In the genomic region with DNA sequence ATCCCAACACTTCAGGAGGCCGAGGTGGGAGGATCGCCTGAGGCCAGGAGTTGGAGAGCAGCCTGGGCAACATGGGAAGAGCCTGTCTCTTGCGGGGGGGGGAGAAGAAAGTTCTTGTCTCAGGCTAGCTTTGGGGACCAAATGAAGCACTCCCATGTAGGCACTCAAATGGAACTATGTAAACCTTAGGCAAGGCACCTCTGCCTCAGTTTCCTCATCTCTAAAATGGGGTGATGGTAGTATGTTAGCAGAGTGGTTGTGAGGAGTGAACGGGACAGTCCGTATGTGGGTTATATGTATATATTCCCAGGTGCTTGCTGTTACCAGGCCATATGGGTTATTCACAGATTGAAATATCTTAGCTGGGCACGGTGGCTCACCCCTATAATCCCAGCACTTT, we compare ENCODE assay signal across 14 cellular contexts. TPM values are rescaled to one million over a fixed set of nuclear protein-coding genes. Genes with fewer than 3 reads are reported as not detected.
DNase-seq lines count a peak whose midpoint lies in the region; ATAC-seq and TF ChIP-seq lines count a peak whose summit lies in the region.
"Had no signal": no experiment of that assay in that cellular context is flagged by ENCODE, and none has a peak within 500 bp of the region (broad histone marks: within the 10 kb centered on the region; RNA-seq: fewer than 3 reads in every experiment).

No MANE protein-coding gene starts in this region.

- no peak overlapping the region for H3K4me3 ChIP-seq in Caco-2 (ENCODE audit: low read depth, low read length)
- H3K4me3 ChIP-seq in HEK293 (ENCODE audit: low read depth, low read length), result no peak overlapping the region
- H3K4me3 ChIP-seq: BLaER1 treated with 17β-estradiol and CSF1 and Interleukin-3, amounts not matched to agents 10 nM and 100 nM had no signal

- H3K27me3 ChIP-seq in Caco-2 (replicated peaks; ENCODE audit: control insufficient read depth, insufficient read depth, low read length), result no peaks in the 10 kb centered on the region
- H3K27me3 ChIP-seq: BLaER1 treated with 17β-estradiol and CSF1 and Interleukin-3, amounts not matched to agents 10 nM and 100 nM had no signal

- H3K9me3 ChIP-seq in Caco-2 (no peaks in the 10 kb centered on the region), HEK293 (ENCODE audit: control insufficient read depth, insufficient read depth, low read depth, low read length) (no peaks in the 10 kb centered on the region)
- H3K9me3 ChIP-seq: BLaER1 treated with 17β-estradiol and CSF1 and Interleukin-3, amounts not matched to agents 10 nM and 100 nM had no signal

- no peak for ATAC-seq in WTC11
- ATAC-seq: CD8-positive, alpha-beta T cell; HCT116 had no signal

- H3K27me3 Mint-ChIP-seq in Caco-2 (ENCODE audit: insufficient read depth, unreplicated experiment), result no peaks in the 10 kb centered on the region
- no peaks in the 10 kb centered on the region for H3K27me3 Mint-ChIP-seq in WTC11 (ENCODE audit: low read depth)
- H3K27me3 Mint-ChIP-seq: B cell, IgD-negative memory B cell had no signal

- H3K9me3 Mint-ChIP-seq in Caco-2 (ENCODE audit: unreplicated experiment), result no peaks in the 10 kb centered on the region
- H3K9me3 Mint-ChIP-seq in WTC11, result no peaks in the 10 kb centered on the region
- H3K9me3 Mint-ChIP-seq: CD8-positive, alpha-beta T cell; IgD-negative memory B cell had no signal

- H3K36me3 ChIP-seq in Caco-2 (ENCODE audit: control insufficient read depth, insufficient read depth, low read length) (no peaks in the 10 kb centered on the region; the same call in none of the 2 replicates), HEK293 (ENCODE audit: control insufficient read depth in 2 of 2, insufficient read depth in 1 of 2, low read length in 2 of 2) (peaks cover 42 to 57% of the 10 kb centered on the region in 2 experiments)

- no peak for DNase-seq in Caco-2
- DNase-seq in dermis blood vessel endothelial cell, result no peak
- DNase-seq in Ammon's horn (ENCODE audit: low spot score), result no peak
- no peak for DNase-seq in WTC11 (ENCODE audit: low spot score)
- DNase-seq: CD8-positive, alpha-beta T cell; GOT3; H7; Kasumi-1; KG1 had no signal

- intact Hi-C loops in Caco-2 (cut with micrococcal nuclease; ENCODE audit: unreplicated experiment), result no loop called here

- no peak overlapping the region for H3K4me3 Mint-ChIP-seq in Caco-2 (ENCODE audit: unreplicated experiment)
- H3K4me3 Mint-ChIP-seq in WTC11, result no peak overlapping the region
- H3K4me3 Mint-ChIP-seq: B cell; CD8-positive, alpha-beta T cell had no signal

- no peaks in the 10 kb centered on the region for H3K4me1 ChIP-seq in Caco-2
- no peaks in the 10 kb centered on the region; the same call in 1 of the 2 replicates for H3K4me1 ChIP-seq in HEK293 (ENCODE audit: control insufficient read depth, insufficient read depth, low read length)

- TF ChIP-seq CTCF in Caco-2 (IDR thresholded peaks at IDR 0.05; ENCODE audit: insufficient read depth in 1 of 2, low read depth in 1 of 2, low read length in 1 of 2, severe bottlenecking in 1 of 2, unreplicated experiment in 1 of 2) (no peak), HEK293 (tag by site-specific recombination; IDR thresholded peaks at IDR 0.05) (no peak), WTC11 (IDR thresholded peaks at IDR 0.05) (no peak)

- peak overlapping the region; percentile 16; the same call in 1 of the 2 replicates for H3K27ac ChIP-seq in HEK293 (ENCODE audit: extremely low read depth, low read depth, low read length)
- H3K27ac ChIP-seq: BLaER1 treated with 17β-estradiol and CSF1 and Interleukin-3, amounts not matched to agents 10 nM and 100 nM had no signal

- CTCF ChIA-PET in Caco-2 (lab: Charles Lee) (interaction anchor here (1.1 kb wide), 1 partner anchor 11 kb away, joined by 9 read pairs; no protein-coding TSS in a partner anchor), HEK293 (lab: Yijun Ruan, JAX) (interaction anchor here (0.9 to 4.1 kb wide), 5 partner anchors 9 to 52 kb away, joined by 3 to 21 read pairs (median 9); no protein-coding TSS in a partner anchor), WTC11 (lab: Charles Lee) (interaction anchor here (0.6 to 1.2 kb wide), 2 partner anchors 14 to 18 kb away, joined by 3 to 4 read pairs; no protein-coding TSS in a partner anchor)

- no peak overlapping the region for H3K27ac Mint-ChIP-seq in Caco-2 (ENCODE audit: unreplicated experiment)
- no peak overlapping the region for H3K27ac Mint-ChIP-seq in WTC11
- H3K27ac Mint-ChIP-seq: B cell, IgD-negative memory B cell had no signal

- TSS peak; percentile 25 for BruUV-seq in Caco-2 (replicated peaks; lab: Mats Ljungman, UMichigan)

- H3K36me3 Mint-ChIP-seq in Caco-2 (ENCODE audit: insufficient read depth, unreplicated experiment) (peaks cover 52% of the 10 kb centered on the region), WTC11 (peaks cover 20% of the 10 kb centered on the region)
- H3K36me3 Mint-ChIP-seq: IgD-negative memory B cell had no signal

- POLR2A ChIA-PET in Caco-2 (lab: Charles Lee), result no interaction called here
- POLR2A ChIA-PET in HEK293 (lab: Yijun Ruan, JAX), result interaction anchor here (0.9 to 2.0 kb wide), 3 partner anchors 21 to 57 kb away, joined by 4 to 10 read pairs (median 5); a partner anchor contains a TSS
- POLR2A ChIA-PET in WTC11 (lab: Charles Lee), result interaction anchor here (0.7 kb wide), 1 partner anchor 80 kb away, joined by 5 read pairs; no protein-coding TSS in a partner anchor

- no peaks in the 10 kb centered on the region for H3K4me1 Mint-ChIP-seq in Caco-2 (ENCODE audit: low read depth, unreplicated experiment)
- H3K4me1 Mint-ChIP-seq in WTC11, result peaks cover 21% of the 10 kb centered on the region
- H3K4me1 Mint-ChIP-seq: B cell, IgD-negative memory B cell had no signal

TF ChIP-seq in HEK293, 187 proteins besides CTCF, POLR2A, EP300 and RAD21 (continues in another document):
- peak; percentile 35; the same call in 1 of the 2 replicates for TF ChIP-seq ZNF341 (tag by site-specific recombination; IDR thresholded peaks at IDR 0.05; ENCODE audit: low read depth)
- no peak for TF ChIP-seq ZNF626 (tag by site-specific recombination; IDR thresholded peaks at IDR 0.05)
- TF ChIP-seq GLIS2 (tag by site-specific recombination; IDR thresholded peaks at IDR 0.05), result no peak
- TF ChIP-seq, protein P1, sequence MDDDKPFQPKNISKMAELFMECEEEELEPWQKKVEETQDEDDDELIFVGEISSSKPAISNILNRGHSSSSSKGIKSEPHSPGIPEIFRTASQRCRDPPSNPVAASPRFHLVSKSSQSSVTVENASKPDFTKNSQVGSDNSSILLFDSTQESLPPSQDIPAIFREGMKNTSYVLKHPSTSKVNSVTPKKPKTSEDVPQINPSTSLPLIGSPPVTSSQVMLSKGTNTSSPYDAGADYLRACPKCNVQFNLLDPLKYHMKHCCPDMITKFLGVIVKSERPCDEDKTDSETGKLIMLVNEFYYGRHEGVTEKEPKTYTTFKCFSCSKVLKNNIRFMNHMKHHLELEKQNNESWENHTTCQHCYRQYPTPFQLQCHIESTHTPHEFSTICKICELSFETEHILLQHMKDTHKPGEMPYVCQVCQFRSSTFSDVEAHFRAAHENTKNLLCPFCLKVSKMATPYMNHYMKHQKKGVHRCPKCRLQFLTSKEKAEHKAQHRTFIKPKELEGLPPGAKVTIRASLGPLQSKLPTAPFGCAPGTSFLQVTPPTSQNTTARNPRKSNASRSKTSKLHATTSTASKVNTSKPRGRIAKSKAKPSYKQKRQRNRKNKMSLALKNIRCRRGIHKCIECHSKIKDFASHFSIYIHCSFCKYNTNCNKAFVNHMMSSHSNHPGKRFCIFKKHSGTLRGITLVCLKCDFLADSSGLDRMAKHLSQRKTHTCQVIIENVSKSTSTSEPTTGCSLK (tag by site-specific recombination; IDR thresholded peaks at IDR 0.05), result no peak
- no peak for TF ChIP-seq ZBTB8A (tag by site-specific recombination; IDR thresholded peaks at IDR 0.05)

TF ChIP-seq in WTC11, 78 proteins besides CTCF, POLR2A, EP300 and RAD21 (continues in another document):
- TF ChIP-seq, protein P2, sequence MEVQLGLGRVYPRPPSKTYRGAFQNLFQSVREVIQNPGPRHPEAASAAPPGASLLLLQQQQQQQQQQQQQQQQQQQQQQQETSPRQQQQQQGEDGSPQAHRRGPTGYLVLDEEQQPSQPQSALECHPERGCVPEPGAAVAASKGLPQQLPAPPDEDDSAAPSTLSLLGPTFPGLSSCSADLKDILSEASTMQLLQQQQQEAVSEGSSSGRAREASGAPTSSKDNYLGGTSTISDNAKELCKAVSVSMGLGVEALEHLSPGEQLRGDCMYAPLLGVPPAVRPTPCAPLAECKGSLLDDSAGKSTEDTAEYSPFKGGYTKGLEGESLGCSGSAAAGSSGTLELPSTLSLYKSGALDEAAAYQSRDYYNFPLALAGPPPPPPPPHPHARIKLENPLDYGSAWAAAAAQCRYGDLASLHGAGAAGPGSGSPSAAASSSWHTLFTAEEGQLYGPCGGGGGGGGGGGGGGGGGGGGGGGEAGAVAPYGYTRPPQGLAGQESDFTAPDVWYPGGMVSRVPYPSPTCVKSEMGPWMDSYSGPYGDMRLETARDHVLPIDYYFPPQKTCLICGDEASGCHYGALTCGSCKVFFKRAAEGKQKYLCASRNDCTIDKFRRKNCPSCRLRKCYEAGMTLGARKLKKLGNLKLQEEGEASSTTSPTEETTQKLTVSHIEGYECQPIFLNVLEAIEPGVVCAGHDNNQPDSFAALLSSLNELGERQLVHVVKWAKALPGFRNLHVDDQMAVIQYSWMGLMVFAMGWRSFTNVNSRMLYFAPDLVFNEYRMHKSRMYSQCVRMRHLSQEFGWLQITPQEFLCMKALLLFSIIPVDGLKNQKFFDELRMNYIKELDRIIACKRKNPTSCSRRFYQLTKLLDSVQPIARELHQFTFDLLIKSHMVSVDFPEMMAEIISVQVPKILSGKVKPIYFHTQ (CRISPR knock-in tag; IDR thresholded peaks at IDR 0.05), result no peak
- no peak for TF ChIP-seq IRF2 (CRISPR knock-in tag; IDR thresholded peaks at IDR 0.05; ENCODE audit: borderline replicate concordance, low read depth)
- TF ChIP-seq, protein P3, sequence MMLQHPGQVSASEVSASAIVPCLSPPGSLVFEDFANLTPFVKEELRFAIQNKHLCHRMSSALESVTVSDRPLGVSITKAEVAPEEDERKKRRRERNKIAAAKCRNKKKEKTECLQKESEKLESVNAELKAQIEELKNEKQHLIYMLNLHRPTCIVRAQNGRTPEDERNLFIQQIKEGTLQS (CRISPR knock-in tag; conservative IDR thresholded peaks at IDR 0.05), result no peak

RNA-seq across cellular contexts. Expression of a gene that starts 6.5 kb away (rescaled TPM):
- 1.7 and 2.7 TPM in 2 replicates for total RNA-seq in Caco-2 (2022)
- total RNA-seq in dermis blood vessel endothelial cell, result 0.17 and 0.28 TPM in 2 replicates
- 16.4 to 23.9 TPM (median 21.6 TPM) in 3 replicates for total RNA-seq in WTC11 (2021)

RNA-seq across cellular contexts. Expression of a gene that starts 11.6 kb away (rescaled TPM):
- total RNA-seq in Caco-2 (2022) (152 and 162 TPM in 2 replicates), dermis blood vessel endothelial cell (66.5 and 67.9 TPM in 2 replicates), WTC11 (2021) (136 to 154 TPM (median 137 TPM) in 3 replicates)

RNA-seq across cellular contexts. Expression of a gene that starts 22.7 kb away (rescaled TPM):
- 0.46 and 1.6 TPM in 2 replicates for total RNA-seq in Caco-2 (2022)
- not detected in 2 replicates for total RNA-seq in dermis blood vessel endothelial cell
- 12.6 to 15.4 TPM (median 15.1 TPM) in 3 replicates for total RNA-seq in WTC11 (2021)
- total RNA-seq: B cell; CD8-positive, alpha-beta T cell had no signal

RNA-seq across cellular contexts. Expression of a gene that starts 40.4 kb away (rescaled TPM):
- total RNA-seq in Caco-2 (2022) (2.1 and 2.8 TPM in 2 replicates), dermis blood vessel endothelial cell (2.2 and 2.7 TPM in 2 replicates), WTC11 (2021) (2.7 to 3.6 TPM (median 2.7 TPM) in 3 replicates)

RNA-seq across cellular contexts. Expression of a gene that starts 46.8 kb away (rescaled TPM):
- total RNA-seq in Caco-2 (2022) (171 and 188 TPM in 2 replicates), dermis blood vessel endothelial cell (35.4 and 67.2 TPM in 2 replicates), WTC11 (2021) (109 to 135 TPM (median 110 TPM) in 3 replicates)
